In the genomic region with DNA sequence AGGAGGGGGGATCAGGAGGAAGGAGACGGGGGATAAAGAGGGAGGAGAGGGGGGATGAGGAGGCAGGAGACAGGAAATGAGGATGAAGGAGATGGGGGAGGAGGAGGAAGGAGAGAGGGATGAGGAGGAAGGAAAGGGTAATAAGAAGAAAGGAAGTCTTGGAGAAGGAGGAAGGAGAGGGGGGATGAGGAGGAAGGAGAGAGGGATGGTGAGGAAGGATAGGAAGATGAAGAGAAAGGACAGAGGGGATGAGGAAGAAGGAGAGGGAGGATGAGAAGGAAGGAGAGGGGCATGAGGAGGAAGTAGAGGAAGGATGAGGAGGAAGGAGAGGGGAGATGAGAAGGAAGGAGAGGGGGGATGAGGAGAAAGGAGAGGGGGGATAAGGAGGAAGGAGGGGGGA, we compare ENCODE assay signal across 2 cellular contexts.
TF ChIP-seq lines count a peak whose summit lies in the region.

No MANE protein-coding gene starts in this region.

TF ChIP-seq in HepG2, 621 proteins besides CTCF, POLR2A, EP300 and RAD21:
- TF ChIP-seq, protein P1, sequence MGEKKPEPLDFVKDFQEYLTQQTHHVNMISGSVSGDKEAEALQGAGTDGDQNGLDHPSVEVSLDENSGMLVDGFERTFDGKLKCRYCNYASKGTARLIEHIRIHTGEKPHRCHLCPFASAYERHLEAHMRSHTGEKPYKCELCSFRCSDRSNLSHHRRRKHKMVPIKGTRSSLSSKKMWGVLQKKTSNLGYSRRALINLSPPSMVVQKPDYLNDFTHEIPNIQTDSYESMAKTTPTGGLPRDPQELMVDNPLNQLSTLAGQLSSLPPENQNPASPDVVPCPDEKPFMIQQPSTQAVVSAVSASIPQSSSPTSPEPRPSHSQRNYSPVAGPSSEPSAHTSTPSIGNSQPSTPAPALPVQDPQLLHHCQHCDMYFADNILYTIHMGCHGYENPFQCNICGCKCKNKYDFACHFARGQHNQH (CRISPR knock-in tag; IDR thresholded peaks at IDR 0.05) = no peak
- peak; percentile 17 for TF ChIP-seq PCBP2 (optimal IDR thresholded peaks at IDR 0.05; ENCODE audit: low read depth, low read length, poor library complexity, severe bottlenecking)

TF ChIP-seq in HEK293, 187 proteins besides CTCF, POLR2A, EP300 and RAD21:
- TF ChIP-seq PRDM1 (tag by site-specific recombination; IDR thresholded peaks at IDR 0.05) (peak; percentile 41; the same call in 1 of the 2 replicates), SP2 (tag by site-specific recombination; IDR thresholded peaks at IDR 0.05) (no peak), ZNF366 (tag by site-specific recombination; conservative IDR thresholded peaks at IDR 0.05) (peak; percentile 50)
- TF ChIP-seq, protein P2, sequence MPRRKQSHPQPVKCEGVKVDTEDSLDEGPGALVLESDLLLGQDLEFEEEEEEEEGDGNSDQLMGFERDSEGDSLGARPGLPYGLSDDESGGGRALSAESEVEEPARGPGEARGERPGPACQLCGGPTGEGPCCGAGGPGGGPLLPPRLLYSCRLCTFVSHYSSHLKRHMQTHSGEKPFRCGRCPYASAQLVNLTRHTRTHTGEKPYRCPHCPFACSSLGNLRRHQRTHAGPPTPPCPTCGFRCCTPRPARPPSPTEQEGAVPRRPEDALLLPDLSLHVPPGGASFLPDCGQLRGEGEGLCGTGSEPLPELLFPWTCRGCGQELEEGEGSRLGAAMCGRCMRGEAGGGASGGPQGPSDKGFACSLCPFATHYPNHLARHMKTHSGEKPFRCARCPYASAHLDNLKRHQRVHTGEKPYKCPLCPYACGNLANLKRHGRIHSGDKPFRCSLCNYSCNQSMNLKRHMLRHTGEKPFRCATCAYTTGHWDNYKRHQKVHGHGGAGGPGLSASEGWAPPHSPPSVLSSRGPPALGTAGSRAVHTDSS (tag by site-specific recombination; IDR thresholded peaks at IDR 0.05) = peak; percentile 76
